In genomic region chr18:62614499-62614898, GRCh38 we compare ENCODE assay signal across 13 cellular contexts.
"Had no signal": no experiment of that assay in that cellular context is flagged by ENCODE, and none has a peak within 500 bp of the region (broad histone marks: within the 10 kb centered on the region; RNA-seq: fewer than 3 reads in every experiment).

No MANE protein-coding gene starts in this region.

- H3K9me3 Mint-ChIP-seq: activated naive CD8-positive, alpha-beta T cell treated with anti-CD3 and anti-CD28 coated beads for 36 hours; natural killer cell; stimulated activated memory B cell treated with anti-CD40 and anti-IgM and Interleukin-4, amounts not matched to agents 10 μg/mL and 1 μg/mL and 100 μg/mL, for 72 hours had no signal

- DNase-seq: activated CD4-positive, alpha-beta T cell treated with anti-CD3 and anti-CD28 coated beads, Interleukin-2, amount 50 U/mL, for 4 hours; activated gamma-delta T cell; activated naive CD8-positive, alpha-beta T cell treated with anti-CD3 and anti-CD28 coated beads for 36 hours; amniotic stem cell; mesendoderm; natural killer cell; pancreas; sigmoid colon; stimulated activated CD4-positive, alpha-beta T cell treated with anti-CD3 and anti-CD28 coated beads, Interleukin-4, amount 100 ng/mL, for 24 hours; upper lobe of right lung had no signal

- H3K27ac ChIP-seq: neutrophil, pancreas, sigmoid colon, upper lobe of right lung had no signal

- H3K4me3 ChIP-seq: dorsolateral prefrontal cortex, pancreas, sigmoid colon, upper lobe of right lung had no signal

- H3K4me1 ChIP-seq: pancreas had no signal

- H3K4me3 Mint-ChIP-seq: activated naive CD8-positive, alpha-beta T cell treated with anti-CD3 and anti-CD28 coated beads for 36 hours; natural killer cell; stimulated activated memory B cell treated with anti-CD40 and anti-IgM and Interleukin-4, amounts not matched to agents 10 μg/mL and 1 μg/mL and 100 μg/mL, for 72 hours had no signal

- ATAC-seq: natural killer cell; stimulated activated memory B cell treated with anti-CD40 and anti-IgM and Interleukin-4, amounts not matched to agents 10 μg/mL and 1 μg/mL and 100 μg/mL, for 72 hours; upper lobe of right lung had no signal

- H3K27me3 ChIP-seq: dorsolateral prefrontal cortex, pancreas, upper lobe of right lung had no signal

- H3K36me3 ChIP-seq: neutrophil, pancreas, sigmoid colon, upper lobe of right lung had no signal

- H3K27ac Mint-ChIP-seq: activated naive CD8-positive, alpha-beta T cell treated with anti-CD3 and anti-CD28 coated beads for 36 hours; natural killer cell; stimulated activated memory B cell treated with anti-CD40 and anti-IgM and Interleukin-4, amounts not matched to agents 10 μg/mL and 1 μg/mL and 100 μg/mL, for 72 hours had no signal

- H3K36me3 Mint-ChIP-seq: activated naive CD8-positive, alpha-beta T cell treated with anti-CD3 and anti-CD28 coated beads for 36 hours; natural killer cell; stimulated activated memory B cell treated with anti-CD40 and anti-IgM and Interleukin-4, amounts not matched to agents 10 μg/mL and 1 μg/mL and 100 μg/mL, for 72 hours had no signal

- H3K4me1 Mint-ChIP-seq: activated naive CD8-positive, alpha-beta T cell treated with anti-CD3 and anti-CD28 coated beads for 36 hours; natural killer cell had no signal

- H3K9me3 ChIP-seq: neutrophil, pancreas, sigmoid colon, upper lobe of right lung had no signal
